In genomic region chr2:230328155-230328458, GRCh38 we compare ENCODE assay signal across 10 cellular contexts. TPM values are rescaled to one million over a fixed set of nuclear protein-coding genes. Genes with fewer than 3 reads are reported as not detected.
A peak's percentile ranks its signal among the peaks of the same experiment; 100 is the strongest.
DNase-seq lines count a peak whose midpoint lies in the region; ATAC-seq and TF ChIP-seq lines count a peak whose summit lies in the region.
"Had no signal": no experiment of that assay in that cellular context is flagged by ENCODE, and none has a peak within 500 bp of the region (broad histone marks: within the 10 kb centered on the region; RNA-seq: fewer than 3 reads in every experiment).

No MANE protein-coding gene starts in this region.

- TF ChIP-seq CTCF in left ventricle myocardium inferior (IDR thresholded peaks at IDR 0.05; ENCODE audit: borderline replicate concordance): no peak
- no peak for TF ChIP-seq CTCF in liver (IDR thresholded peaks at IDR 0.05; ENCODE audit: low read depth, low read length, missing input control)

- H3K4me3 Mint-ChIP-seq in activated CD4-positive, alpha-beta memory T cell treated with anti-CD3 and anti-CD28 coated beads, Interleukin-2, amount 10 ng/mL, durations not matched to agents 7 days and 5 days: peak overlapping the region; percentile 89

- peaks cover 70% of the 10 kb centered on the region for H3K4me1 Mint-ChIP-seq in activated CD4-positive, alpha-beta memory T cell treated with anti-CD3 and anti-CD28 coated beads, Interleukin-2, amount 10 ng/mL, durations not matched to agents 7 days and 5 days

- no peak overlapping the region for H3K4me2 ChIP-seq in trophoblast cell (ENCODE audit: low read length)

- H3K36me3 ChIP-seq in left ventricle myocardium inferior (peaks cover 6% of the 10 kb centered on the region), liver (ENCODE audit: control insufficient read depth in 4 of 4, insufficient read depth in 3 of 4, low read depth in 1 of 4, low read length in 3 of 4) (peaks cover 0 to 6% (median under 1%) of the 10 kb centered on the region in 4 donors), urinary bladder (ENCODE audit: insufficient read depth) (peaks cover 1% of the 10 kb centered on the region), trophoblast cell (ENCODE audit: control insufficient read depth in 1 of 2, insufficient read depth in 2 of 2, low read length in 2 of 2) (no peaks in the 10 kb centered on the region)

- no peak overlapping the region for H2BK5ac ChIP-seq in trophoblast cell (ENCODE audit: low read depth, low read length, poor library complexity)

- TF ChIP-seq RAD21 in liver (IDR thresholded peaks at IDR 0.05): no peak

- intact Hi-C loops in left ventricle myocardium inferior (cut with micrococcal nuclease): no loop called here
- intact Hi-C loops in left cardiac atrium (cut with DNase I): no loop called here

- 92% methylated on average over 8 of the region's 8 CpGs for WGBS in liver
- 81% methylated on average over 8 of the region's 8 CpGs for WGBS in urinary bladder
- no CpG with 5 or more reads among the region's 8 CpGs for WGBS in trophoblast cell (ENCODE audit: extremely low coverage, insufficient coverage, insufficient read length)

- H3K4me1 ChIP-seq in left ventricle myocardium inferior (peaks cover 38% of the 10 kb centered on the region), liver (ENCODE audit: control insufficient read depth in 4 of 4, insufficient read depth in 4 of 4, low read length in 3 of 4) (peaks cover 0 to 21% (median 9%) of the 10 kb centered on the region in 4 donors), urinary bladder (ENCODE audit: insufficient read depth) (no peaks in the 10 kb centered on the region), trophoblast cell (ENCODE audit: control insufficient read depth in 1 of 2, insufficient read depth in 2 of 2, low read length in 2 of 2) (peaks cover 3 to 7% of the 10 kb centered on the region in 2 experiments)

- H2BK12ac ChIP-seq in trophoblast cell (ENCODE audit: low read length): no peak overlapping the region

- H3K27ac ChIP-seq in left ventricle myocardium inferior (replicated peaks) (peak overlapping the region; percentile 89), liver (ENCODE audit: low read depth in 1 of 2, low read length in 2 of 2) (peak overlapping the region in 1 of 2 donors; percentile 74), urinary bladder (ENCODE audit: low read depth) (no peak overlapping the region), trophoblast cell (ENCODE audit: low read depth, low read length) (no peak overlapping the region)

- no peaks in the 10 kb centered on the region for H3K27me3 ChIP-seq in left ventricle myocardium inferior (ENCODE audit: low read depth)
- H3K27me3 ChIP-seq in liver (ENCODE audit: control insufficient read depth in 4 of 4, insufficient read depth in 4 of 4, low read length in 3 of 4): no peaks in the 10 kb centered on the region
- no peaks in the 10 kb centered on the region for H3K27me3 ChIP-seq in trophoblast cell (ENCODE audit: insufficient read depth, low read length)

- H3K79me2 ChIP-seq in trophoblast cell (ENCODE audit: control insufficient read depth, insufficient read depth, low read length, poor library complexity): no peaks in the 10 kb centered on the region

- DNase-seq in left ventricle myocardium inferior: no peak
- DNase-seq in left cardiac atrium: no peak
- DNase-seq in activated CD4-positive, alpha-beta memory T cell treated with anti-CD3 and anti-CD28 coated beads, Interleukin-2, amount 10 ng/mL, durations not matched to agents 7 days and 5 days: no peak
- DNase-seq in NCI-H2029 (lab: John Stamatoyannopoulos, UW): no peak
- DNase-seq in trophoblast cell: no peak
- no peak for DNase-seq in RPMI8226
- DNase-seq: COR-L47, NCI-H446 treated with DMSO at 0.1 percent for 48 hours had no signal

- no peak overlapping the region for H2AK5ac ChIP-seq in trophoblast cell (ENCODE audit: low read length)

- peak overlapping the region; percentile 33 for H3K27ac Mint-ChIP-seq in activated CD4-positive, alpha-beta memory T cell treated with anti-CD3 and anti-CD28 coated beads, Interleukin-2, amount 10 ng/mL, durations not matched to agents 7 days and 5 days

- no peak for ATAC-seq in left cardiac atrium

- no peak overlapping the region for H4K12ac ChIP-seq in trophoblast cell (ENCODE audit: low read depth, low read length)

- H3K9me3 Mint-ChIP-seq in activated CD4-positive, alpha-beta memory T cell treated with anti-CD3 and anti-CD28 coated beads, Interleukin-2, amount 10 ng/mL, durations not matched to agents 7 days and 5 days: no peaks in the 10 kb centered on the region

- no peak overlapping the region for H3K18ac ChIP-seq in trophoblast cell (ENCODE audit: low read length)

- no peak overlapping the region for H4K91ac ChIP-seq in trophoblast cell (ENCODE audit: low read depth, low read length)

- H3K23ac ChIP-seq in trophoblast cell (ENCODE audit: low read length): no peak overlapping the region

- no peak overlapping the region for H3K4ac ChIP-seq in trophoblast cell (ENCODE audit: low read depth, low read length)

- peaks cover 5% of the 10 kb centered on the region for H3K9me3 ChIP-seq in left ventricle myocardium inferior (replicated peaks)
- peaks cover 0 to 3% (median 0%) of the 10 kb centered on the region in 4 donors for H3K9me3 ChIP-seq in liver (ENCODE audit: control insufficient read depth in 4 of 4, low read length in 3 of 4)
- peaks cover 4% of the 10 kb centered on the region for H3K9me3 ChIP-seq in trophoblast cell (ENCODE audit: insufficient read depth, low read depth, low read length)

- no peak overlapping the region for H2AFZ ChIP-seq in trophoblast cell (ENCODE audit: insufficient read depth, low read length, poor library complexity)

- peaks cover 73% of the 10 kb centered on the region for H3K36me3 Mint-ChIP-seq in activated CD4-positive, alpha-beta memory T cell treated with anti-CD3 and anti-CD28 coated beads, Interleukin-2, amount 10 ng/mL, durations not matched to agents 7 days and 5 days (ENCODE audit: low read depth)

- peaks cover 2% of the 10 kb centered on the region for H3K79me1 ChIP-seq in trophoblast cell (ENCODE audit: low read length)

- no peak overlapping the region for H2BK120ac ChIP-seq in trophoblast cell (ENCODE audit: insufficient read depth, low read length, poor library complexity)

- H3K27me3 Mint-ChIP-seq in activated CD4-positive, alpha-beta memory T cell treated with anti-CD3 and anti-CD28 coated beads, Interleukin-2, amount 10 ng/mL, durations not matched to agents 7 days and 5 days: no peaks in the 10 kb centered on the region

- POLR2A ChIA-PET in activated CD4-positive, alpha-beta memory T cell treated with anti-CD3 and anti-CD28 coated beads, Interleukin-2, amount 10 ng/mL, durations not matched to agents 7 days and 5 days (lab: Charles Lee): interaction anchor here (1.1 to 5.5 kb wide), 20 partner anchors 8 to 466 kb away, joined by 3 to 56 read pairs (median 8); partner anchors contain the start of genes SP100, SP110 and SP140

- CTCF ChIA-PET in activated CD4-positive, alpha-beta memory T cell treated with anti-CD3 and anti-CD28 coated beads, Interleukin-2, amount 10 ng/mL, durations not matched to agents 7 days and 5 days (lab: Charles Lee): interaction anchor here (1.1 to 2.2 kb wide), 4 partner anchors 8 to 168 kb away, joined by 4 to 9 read pairs (median 5); no protein-coding TSS in a partner anchor

- H4K8ac ChIP-seq in trophoblast cell (ENCODE audit: low read depth, low read length): no peak overlapping the region

- no peak overlapping the region for H3K14ac ChIP-seq in trophoblast cell (ENCODE audit: low read length)

- H3K9ac ChIP-seq in liver (ENCODE audit: low read depth in 1 of 2, low read length in 2 of 2) (no peak overlapping the region), trophoblast cell (ENCODE audit: low read length) (no peak overlapping the region)

- H3K4me3 ChIP-seq in left ventricle myocardium inferior (peak overlapping the region; percentile 66), liver (ENCODE audit: low read depth in 1 of 3, low read length in 3 of 3) (peak overlapping the region in 2 of 3 donors; percentile 56 to 76), urinary bladder (ENCODE audit: low read depth, low read length) (peak overlapping the region; percentile 49), trophoblast cell (ENCODE audit: low read depth, low read length) (no peak overlapping the region)

TF ChIP-seq in liver, 16 proteins besides CTCF, POLR2A, EP300 and RAD21:
- TF ChIP-seq HNF4A (conservative IDR thresholded peaks at IDR 0.05) (no peak), RXRA (IDR thresholded peaks at IDR 0.05) (no peak), EGR1 (IDR thresholded peaks at IDR 0.05; ENCODE audit: low read depth in 2 of 2) (no peak), TAF1 (conservative IDR thresholded peaks at IDR 0.05) (no peak), JUND (IDR thresholded peaks at IDR 0.05) (no peak)
TF ChIP-seq in liver: peak in this region for 0.

RNA-seq across cellular contexts. Expression of gene SP140L, which starts 1.1 kb away (rescaled TPM):
- total RNA-seq in left ventricle myocardium inferior (4.3 TPM), left cardiac atrium (1 to 10 TPM; 7.9 to 8.3 TPM), liver (10 to 100 TPM in 1 of 2 donors, 1 to 10 TPM in 1; 3.1 to 21.5 TPM), urinary bladder (16.8 TPM)
- total RNA-seq in activated CD4-positive, alpha-beta memory T cell treated with anti-CD3 and anti-CD28 coated beads, Interleukin-2, amount 10 ng/mL, durations not matched to agents 7 days and 5 days: 10 to 100 TPM; 85.2 to 88.0 TPM
- polyA plus RNA-seq in liver (1 to 10 TPM; 5.8 to 7.4 TPM), urinary bladder (10.4 TPM)
- polyA plus RNA-seq in trophoblast cell (2013): 1.7 and 1.8 TPM in 2 replicates
